Comparison of ENCODE assay signal across 1 cellular context in the genomic region with DNA sequence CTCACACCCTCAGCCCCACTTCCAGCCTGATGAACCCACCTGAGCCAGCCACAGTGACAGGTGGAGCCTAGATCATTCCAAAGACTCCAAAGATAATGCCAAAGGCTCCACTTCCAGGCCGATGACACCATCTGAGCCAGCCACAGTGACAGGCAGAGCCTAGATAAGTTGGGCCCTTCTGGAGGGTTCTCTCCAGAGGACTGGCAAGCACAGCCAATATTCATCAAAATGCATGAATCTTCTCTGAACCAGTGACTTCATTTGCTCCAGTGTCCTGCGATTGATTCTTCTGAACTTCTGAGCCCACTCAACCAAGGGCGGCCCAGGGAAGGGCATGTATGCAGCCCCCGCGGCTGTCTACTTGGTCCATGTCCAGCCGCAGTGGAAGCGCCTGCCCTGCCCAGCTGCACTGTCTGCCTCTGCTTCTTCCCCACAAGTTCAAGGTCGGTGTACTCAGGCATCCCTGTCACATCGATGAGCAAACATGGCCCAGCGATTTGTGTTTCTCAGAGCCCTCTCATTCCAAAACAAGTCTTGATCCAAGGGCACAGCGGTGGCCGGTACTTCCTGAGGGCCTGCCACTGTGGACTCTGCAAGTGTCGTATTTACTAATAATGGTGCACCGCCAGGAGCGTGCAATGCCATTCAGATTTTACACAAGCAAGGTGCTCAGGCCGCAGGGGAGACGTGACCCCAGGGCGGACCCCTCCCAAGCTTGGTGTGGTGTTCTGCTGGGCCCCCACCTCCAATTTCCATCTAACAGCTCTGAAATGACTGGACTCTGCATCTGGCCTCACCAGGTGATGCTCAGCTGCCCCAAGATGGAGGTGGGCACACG.
TF ChIP-seq lines count a peak whose summit lies in the region.

No MANE protein-coding gene starts in this region.

TF ChIP-seq in GM12878, 131 proteins besides CTCF, POLR2A, EP300 and RAD21:
- TF ChIP-seq BCL3 (IDR thresholded peaks at IDR 0.05; ENCODE audit: borderline replicate concordance, insufficient read depth, low read depth, low read length, poor library complexity, severe bottlenecking) = peak; percentile 53
- TF ChIP-seq ETV6 (conservative IDR thresholded peaks at IDR 0.05 in 1 of 2, IDR thresholded peaks at IDR 0.05 in 1 of 2; ENCODE audit: borderline replicate concordance in 1 of 2, low read depth in 1 of 2) = no peak
